ENCODE assay signal across 22 cellular contexts in genomic region chr16:24950275-24950674, GRCh38.
DNase-seq lines count a peak whose midpoint lies in the region; ATAC-seq and TF ChIP-seq lines count a peak whose summit lies in the region.
"Had no signal": no experiment of that assay in that cellular context is flagged by ENCODE, and none has a peak within 500 bp of the region (broad histone marks: within the 10 kb centered on the region; RNA-seq: fewer than 3 reads in every experiment).

No MANE protein-coding gene starts in this region.

- no peak overlapping the region for H3K4me2 ChIP-seq in hepatocyte
- H3K4me2 ChIP-seq: KMS-11 had no signal

- no peak for ATAC-seq in GM18858 (IDR thresholded peaks at IDR 0.05; ENCODE audit: unreplicated experiment)
- ATAC-seq: heart left ventricle; naive thymus-derived CD8-positive, alpha-beta T cell; right cardiac atrium had no signal

- intact Hi-C loops in MCF 10A (cut with micrococcal nuclease): no loop called here
- intact Hi-C loops in breast epithelium (cut with DNase I; ENCODE audit: low total_unique reads): no loop called here

- H3K4me1 Mint-ChIP-seq in MCF 10A (ENCODE audit: insufficient read depth, unreplicated experiment) (no peaks in the 10 kb centered on the region), type B pancreatic cell (ENCODE audit: unreplicated experiment) (no peaks in the 10 kb centered on the region)

- no peak overlapping the region for H3K27ac Mint-ChIP-seq in MCF 10A (ENCODE audit: low read depth, unreplicated experiment)
- H3K27ac Mint-ChIP-seq in type B pancreatic cell: no peak overlapping the region
- H3K27ac Mint-ChIP-seq: activated CD4-positive, alpha-beta memory T cell treated with anti-CD3 and anti-CD28 coated beads for 36 hours had no signal

- DNase-seq in MCF 10A (ENCODE audit: unreplicated experiment) (peak; percentile 17), breast epithelium (ENCODE audit: low spot score in 2 of 2) (no peak), astrocyte of the cerebellum (ENCODE audit: low read depth) (peak; percentile 32), hepatocyte (ENCODE audit: low spot score) (peak; percentile 29), cerebellum (ENCODE audit: low spot score) (no peak), type B pancreatic cell (ENCODE audit: extremely low spot score, unreplicated experiment) (no peak), activated gamma-delta T cell (lab: John Stamatoyannopoulos, UW) (no peak)
- DNase-seq: 8988T; activated CD4-positive, alpha-beta memory T cell treated with anti-CD3 and anti-CD28 coated beads for 36 hours; aorta; Calu3; H7; heart left ventricle; left ventricle myocardium inferior; naive thymus-derived CD8-positive, alpha-beta T cell; NCI-H1436 treated with DMSO at 0.1 percent for 48 hours; NCI-H446 treated with DMSO at 0.1 percent for 48 hours; right cardiac atrium; stimulated activated CD4-positive, alpha-beta T cell treated with anti-CD3 and anti-CD28 coated beads, Interleukin-4, amount 100 ng/mL, for 1 hour; upper lobe of left lung had no signal

- H3K4me3 Mint-ChIP-seq in MCF 10A (ENCODE audit: unreplicated experiment) (no peak overlapping the region), type B pancreatic cell (no peak overlapping the region)
- H3K4me3 Mint-ChIP-seq: activated CD4-positive, alpha-beta memory T cell treated with anti-CD3 and anti-CD28 coated beads for 36 hours; naive thymus-derived CD8-positive, alpha-beta T cell had no signal

- in situ Hi-C loops in astrocyte of the cerebellum (cut with HindIII; ENCODE audit: low sequenced_read_pairs): no loop called here

- 81% methylated on average over 5 of the region's 5 CpGs for WGBS in hepatocyte (ENCODE audit: low lambda C conversion rate, missing lambda C conversion rate)

- no peaks in the 10 kb centered on the region for H4K20me1 ChIP-seq in hepatocyte (ENCODE audit: insufficient read depth, poor library complexity, severe bottlenecking)

- CTCF ChIA-PET in MCF 10A (lab: Yijun Ruan, JAX): no interaction called here

- H3K9me3 Mint-ChIP-seq in MCF 10A (ENCODE audit: unreplicated experiment) (no peaks in the 10 kb centered on the region), type B pancreatic cell (no peaks in the 10 kb centered on the region)
- H3K9me3 Mint-ChIP-seq: activated CD4-positive, alpha-beta memory T cell treated with anti-CD3 and anti-CD28 coated beads for 36 hours; naive thymus-derived CD8-positive, alpha-beta T cell had no signal

- H3K27me3 Mint-ChIP-seq in MCF 10A (ENCODE audit: insufficient read depth, unreplicated experiment): no peaks in the 10 kb centered on the region
- H3K27me3 Mint-ChIP-seq in type B pancreatic cell: no peaks in the 10 kb centered on the region
- H3K27me3 Mint-ChIP-seq: activated CD4-positive, alpha-beta memory T cell treated with anti-CD3 and anti-CD28 coated beads for 36 hours; naive thymus-derived CD8-positive, alpha-beta T cell had no signal

- no peak overlapping the region for H3K4me3 ChIP-seq in breast epithelium
- H3K4me3 ChIP-seq in astrocyte of the cerebellum (ENCODE audit: low read depth, low read length): no peak overlapping the region
- no peak overlapping the region for H3K4me3 ChIP-seq in hepatocyte
- H3K4me3 ChIP-seq: heart left ventricle, left ventricle myocardium inferior, upper lobe of left lung had no signal

- H3K9me2 ChIP-seq in hepatocyte (replicated peaks; ENCODE audit: insufficient read depth): no peaks in the 10 kb centered on the region

- BruUV-seq in MCF 10A (replicated peaks; lab: Mats Ljungman, UMichigan): no TSS peak

- H3K27ac ChIP-seq in breast epithelium: no peak overlapping the region
- no peak overlapping the region for H3K27ac ChIP-seq in hepatocyte
- H3K27ac ChIP-seq: heart left ventricle, KMS-11, left ventricle myocardium inferior, upper lobe of left lung had no signal

- H3K9me3 ChIP-seq in breast epithelium (no peaks in the 10 kb centered on the region), hepatocyte (ENCODE audit: low read depth) (no peaks in the 10 kb centered on the region)
- H3K9me3 ChIP-seq: heart left ventricle, left ventricle myocardium inferior, upper lobe of left lung had no signal

- no peak overlapping the region for H2AFZ ChIP-seq in hepatocyte

- H3K4me1 ChIP-seq in breast epithelium (no peaks in the 10 kb centered on the region), hepatocyte (ENCODE audit: insufficient read depth) (no peaks in the 10 kb centered on the region)
- H3K4me1 ChIP-seq: heart left ventricle, left ventricle myocardium inferior, upper lobe of left lung had no signal

- TF ChIP-seq CTCF in MCF 10A (IDR thresholded peaks at IDR 0.05; ENCODE audit: unreplicated experiment): no peak
- no peak for TF ChIP-seq CTCF in breast epithelium (IDR thresholded peaks at IDR 0.05)
- no peak for TF ChIP-seq CTCF in astrocyte of the cerebellum (IDR thresholded peaks at IDR 0.05; ENCODE audit: low read depth, low read length, missing control alignments)
- no peak for TF ChIP-seq CTCF in hepatocyte (IDR thresholded peaks at IDR 0.05; ENCODE audit: poor library complexity)
- no peak for TF ChIP-seq CTCF in type B pancreatic cell (conservative IDR thresholded peaks at IDR 0.05)

- TF ChIP-seq POLR2A in breast epithelium (IDR thresholded peaks at IDR 0.05): no peak

- POLR2A ChIA-PET in MCF 10A (lab: Yijun Ruan, JAX): no interaction called here

- no peaks in the 10 kb centered on the region for H3K79me2 ChIP-seq in hepatocyte

- H3K27me3 ChIP-seq in breast epithelium (no peaks in the 10 kb centered on the region), hepatocyte (no peaks in the 10 kb centered on the region)
- H3K27me3 ChIP-seq: heart left ventricle, upper lobe of left lung had no signal

- peaks cover 60% of the 10 kb centered on the region for H3K36me3 Mint-ChIP-seq in MCF 10A (ENCODE audit: insufficient read depth, unreplicated experiment)
- peaks cover 33% of the 10 kb centered on the region for H3K36me3 Mint-ChIP-seq in type B pancreatic cell

- H3K36me3 ChIP-seq in breast epithelium: peaks cover 19% of the 10 kb centered on the region
- H3K36me3 ChIP-seq in hepatocyte (replicated peaks; ENCODE audit: insufficient read depth, low read depth): no peaks in the 10 kb centered on the region

Comparison
In these comparisons a context has a peak if more than half of its experiments do, and no peak if none do; other contexts are left out.
1. DNase-seq: peak in MCF 10A (single experiment), astrocyte of the cerebellum (single experiment) and hepatocyte (single experiment); none in breast epithelium (0 of 2), cerebellum (single experiment), type B pancreatic cell (single experiment) and activated gamma-delta T cell (single experiment).